Comparison of ENCODE assay signal across 21 cellular contexts in the genomic region with DNA sequence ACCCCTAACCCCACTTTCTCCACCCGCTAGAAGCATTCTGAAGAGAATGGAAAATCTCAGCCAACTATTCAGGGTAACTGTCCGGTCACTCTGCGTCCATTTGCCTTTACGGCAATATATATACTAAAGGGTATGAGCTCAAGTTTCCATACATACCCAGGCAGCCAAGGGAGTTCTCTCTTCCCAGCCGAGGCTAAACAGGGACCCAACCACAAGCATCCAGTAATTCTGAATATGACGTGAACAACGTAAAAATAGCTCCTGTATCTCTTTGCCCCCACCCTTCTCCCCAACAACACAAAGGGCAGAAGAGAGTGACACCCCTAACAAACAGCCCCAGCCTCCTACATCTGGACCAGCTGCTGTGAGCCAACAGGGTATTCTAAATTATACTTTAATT.
DNase-seq lines count a peak whose midpoint lies in the region; ATAC-seq and TF ChIP-seq lines count a peak whose summit lies in the region.
"Had no signal": no experiment of that assay in that cellular context is flagged by ENCODE, and none has a peak within 500 bp of the region (broad histone marks: within the 10 kb centered on the region; RNA-seq: fewer than 3 reads in every experiment).

No MANE protein-coding gene starts in this region.

- H3K9me3 ChIP-seq in CD4-positive, alpha-beta T cell (ENCODE audit: control insufficient read depth, low read length) = no peaks in the 10 kb centered on the region
- H3K9me3 ChIP-seq in IMR-90 (ENCODE audit: control insufficient read depth, insufficient read depth, low read length) (no peaks in the 10 kb centered on the region), gastroesophageal sphincter (no peaks in the 10 kb centered on the region)
- H3K9me3 ChIP-seq: tibial artery had no signal

- peak overlapping the region; percentile 31 for H3K4ac ChIP-seq in IMR-90 (ENCODE audit: low read depth, low read length)

- H4K91ac ChIP-seq in IMR-90 (ENCODE audit: insufficient read depth, low read depth, low read length) = peak overlapping the region; percentile 41; the same call in 1 of the 2 replicates

- BruUV-seq in IMR-90 (replicated peaks; lab: Mats Ljungman, UMichigan) = no TSS peak

- peaks cover 63% of the 10 kb centered on the region for H3K4me1 Mint-ChIP-seq in CD4-positive, alpha-beta T cell (ENCODE audit: low read depth)
- H3K4me1 Mint-ChIP-seq in central memory CD8-positive, alpha-beta T cell = peaks cover 46% of the 10 kb centered on the region
- peaks cover 90% of the 10 kb centered on the region for H3K4me1 Mint-ChIP-seq in nephron

- no peaks in the 10 kb centered on the region for H3K27me3 ChIP-seq in CD4-positive, alpha-beta T cell (ENCODE audit: control insufficient read depth, insufficient read depth, low read length)
- no peaks in the 10 kb centered on the region for H3K27me3 ChIP-seq in IMR-90 (ENCODE audit: control insufficient read depth, insufficient read depth, low read length)
- no peaks in the 10 kb centered on the region for H3K27me3 ChIP-seq in gastroesophageal sphincter
- H3K27me3 ChIP-seq: brain microvascular endothelial cell, tibial artery had no signal

- H3K4me1 ChIP-seq in IMR-90 (ENCODE audit: control insufficient read depth, insufficient read depth, low read length) (peaks cover 29% of the 10 kb centered on the region), gastroesophageal sphincter (peaks cover 0 to 92% (median 34%) of the 10 kb centered on the region in 3 donors)

- no peak overlapping the region; the same call in 1 of the 2 replicates for H2AK5ac ChIP-seq in IMR-90 (ENCODE audit: low read depth, low read length)

- H3K36me3 ChIP-seq in IMR-90 (ENCODE audit: control insufficient read depth, insufficient read depth, low read length) = peaks cover 2% of the 10 kb centered on the region; the same call in 1 of the 2 replicates
- no peaks in the 10 kb centered on the region for H3K36me3 ChIP-seq in gastroesophageal sphincter
- H3K36me3 ChIP-seq: brain microvascular endothelial cell, tibial artery had no signal

- peak overlapping the region; percentile 3 to 71; a peak in 3 of 4 replicates for H4K8ac ChIP-seq in IMR-90 (ENCODE audit: low read depth in 2 of 2, low read length in 2 of 2)

- H2BK120ac ChIP-seq in IMR-90 (ENCODE audit: low read depth, low read length) = peak overlapping the region; percentile 39; the same call in 1 of the 2 replicates

- no peak for TF ChIP-seq CTCF in CD4-positive, alpha-beta T cell (IDR thresholded peaks at IDR 0.05)
- TF ChIP-seq CTCF in IMR-90 (conservative IDR thresholded peaks at IDR 0.05; ENCODE audit: low read depth, low read length) (no peak), nephron (IDR thresholded peaks at IDR 0.05; ENCODE audit: unreplicated experiment in 3 of 3) (no peak), lower leg skin (IDR thresholded peaks at IDR 0.05) (no peak), gastroesophageal sphincter (IDR thresholded peaks at IDR 0.05) (no peak)

- H4K20me1 ChIP-seq in IMR-90 (ENCODE audit: insufficient read depth, low read length) = peaks cover 9% of the 10 kb centered on the region; the same call in 1 of the 2 replicates

- no peak overlapping the region for H2AFZ ChIP-seq in IMR-90 (replicated peaks; ENCODE audit: low read length, poor library complexity)

- in situ Hi-C loops in IMR-90 (cut with MboI; ENCODE audit: low sequenced_read_pairs) = no loop called here

- TF ChIP-seq EP300 in gastroesophageal sphincter (IDR thresholded peaks at IDR 0.05) = no peak

- H3K23ac ChIP-seq in IMR-90 (ENCODE audit: low read depth, low read length) = peak overlapping the region; percentile 19; the same call in 1 of the 2 replicates

- H3K36me3 Mint-ChIP-seq in CD4-positive, alpha-beta T cell (ENCODE audit: low read depth) = peaks cover 5% of the 10 kb centered on the region
- peaks cover 3% of the 10 kb centered on the region for H3K36me3 Mint-ChIP-seq in central memory CD8-positive, alpha-beta T cell (ENCODE audit: insufficient read depth)
- H3K36me3 Mint-ChIP-seq in nephron (ENCODE audit: low read depth) = peaks cover 26% of the 10 kb centered on the region
- H3K36me3 Mint-ChIP-seq: activated CD4-positive, alpha-beta memory T cell treated with anti-CD3 and anti-CD28 coated beads for 36 hours had no signal

- H3K14ac ChIP-seq in IMR-90 (replicated peaks; ENCODE audit: low read depth, low read length) = peak overlapping the region; percentile 22; the same call in 1 of the 2 replicates

- TF ChIP-seq POLR2A in IMR-90 (IDR thresholded peaks at IDR 0.05; ENCODE audit: low read depth, low read length) (no peak), lower leg skin (IDR thresholded peaks at IDR 0.05) (no peak), gastroesophageal sphincter (IDR thresholded peaks at IDR 0.05) (no peak)

- no peaks in the 10 kb centered on the region for H3K9me3 Mint-ChIP-seq in CD4-positive, alpha-beta T cell
- no peaks in the 10 kb centered on the region for H3K9me3 Mint-ChIP-seq in central memory CD8-positive, alpha-beta T cell
- H3K9me3 Mint-ChIP-seq in nephron = no peaks in the 10 kb centered on the region
- H3K9me3 Mint-ChIP-seq: activated CD4-positive, alpha-beta memory T cell treated with anti-CD3 and anti-CD28 coated beads for 36 hours; activated naive CD4-positive, alpha-beta T cell treated with anti-CD3 and anti-CD28 coated beads, Interleukin-2, amount 50 U/mL, for 72 hours had no signal

- peaks cover 40 to 64% of the 10 kb centered on the region in 2 experiments for H3K79me1 ChIP-seq in IMR-90 (ENCODE audit: low read depth in 1 of 2, low read length in 2 of 2)

- dilution Hi-C loops in IMR-90 (cut with HindIII; ENCODE audit: low sequenced_read_pairs, unreplicated experiment) = no loop called here

- no peak overlapping the region for H3K56ac ChIP-seq in IMR-90 (ENCODE audit: extremely low read depth, insufficient read depth, low read length)

- H3K9ac ChIP-seq in IMR-90 (ENCODE audit: low read depth, low read length) = no peak overlapping the region

- no peak overlapping the region for H2AK9ac ChIP-seq in IMR-90 (replicated peaks; ENCODE audit: low read depth, low read length, poor library complexity)

- 0 out of 3 replicates have a peak overlapping the region, but pooled peaks have one; percentile 17 for H2BK15ac ChIP-seq in IMR-90 (ENCODE audit: low read depth, low read length)

- H2BK20ac ChIP-seq in IMR-90 (ENCODE audit: low read depth, low read length) = 0 out of 2 replicates have a peak overlapping the region, but pooled peaks have one; percentile 10

- CTCF ChIA-PET in CD4-positive, alpha-beta T cell (lab: Charles Lee) = no interaction called here
- CTCF ChIA-PET in IMR-90 (lab: Yijun Ruan, JAX) = no interaction called here

- DNase-seq in CD4-positive, alpha-beta T cell = no peak
- peak; percentile 22 for DNase-seq in IMR-90
- DNase-seq in central memory CD8-positive, alpha-beta T cell (ENCODE audit: low spot score in 2 of 2) = no peak
- DNase-seq in RPMI8226 = no peak
- no peak for DNase-seq in lower leg skin (ENCODE audit: low spot score in 2 of 2)
- DNase-seq: activated CD4-positive, alpha-beta memory T cell treated with anti-CD3 and anti-CD28 coated beads for 36 hours; brain microvascular endothelial cell; COR-L47; DND-41; hippocampal formation; islet precursor cell; mammary epithelial cell; MM.1S; NCI-H1436 treated with DMSO at 0.1 percent for 48 hours; SHP77; stimulated activated CD4-positive, alpha-beta T cell treated with anti-CD3 and anti-CD28 coated beads, Interleukin-1b, Interleukin-23, amount 100 ng/mL, for 48 hours; tibial artery had no signal

- intact Hi-C loops in CD4-positive, alpha-beta T cell (cut with DNase I, micrococcal nuclease) = loop anchor here in 1 of 2 experiments (5.0 kb wide), 1 partner anchor 41 kb away; no protein-coding TSS in a partner anchor
- intact Hi-C loops in IMR-90 (cut with micrococcal nuclease) (no loop called here), lower leg skin (cut with DNase I; ENCODE audit: low total_unique reads) (no loop called here)

- peak overlapping the region; percentile 63 for H3K27ac Mint-ChIP-seq in CD4-positive, alpha-beta T cell
- peak overlapping the region; percentile 6 for H3K27ac Mint-ChIP-seq in central memory CD8-positive, alpha-beta T cell (ENCODE audit: low read depth)
- peak overlapping the region; percentile 72 to 94 (median 87) for H3K27ac Mint-ChIP-seq in nephron
- H3K27ac Mint-ChIP-seq: activated CD4-positive, alpha-beta memory T cell treated with anti-CD3 and anti-CD28 coated beads for 36 hours had no signal

- H3K27ac ChIP-seq in CD4-positive, alpha-beta T cell (ENCODE audit: low read depth, low read length) = no peak overlapping the region
- peak overlapping the region; percentile 1; the same call in 1 of the 2 replicates for H3K27ac ChIP-seq in IMR-90 (ENCODE audit: insufficient read depth, low read length)
- H3K27ac ChIP-seq in gastroesophageal sphincter = no peak overlapping the region
- H3K27ac ChIP-seq: brain microvascular endothelial cell, coronary artery, tibial artery had no signal

- H3K4me2 ChIP-seq in IMR-90 (ENCODE audit: low read depth, low read length) = no peak overlapping the region

- no peak overlapping the region; the same call in 1 of the 2 replicates for H3K18ac ChIP-seq in IMR-90 (ENCODE audit: low read depth, low read length)

- POLR2A ChIA-PET in CD4-positive, alpha-beta T cell (lab: Charles Lee) = no interaction called here
- POLR2A ChIA-PET in IMR-90 (lab: Charles Lee; ENCODE audit: unreplicated experiment) = no interaction called here

- 30% methylated on average over 2 of the region's 7 CpGs; no CpG with 5 or more reads in 1 of the 2 experiments for WGBS in IMR-90 (ENCODE audit: extremely low coverage in 2 of 2, insufficient read length in 1 of 2), 2 experiments
- 84 to 87% methylated on average over 7 of the region's 7 CpGs for WGBS in lower leg skin, 2 donors
- 77 to 81% methylated on average over 6 to 7 of the region's 7 CpGs for WGBS in gastroesophageal sphincter (ENCODE audit: low coverage in 1 of 2), 2 donors

- H3K4me3 ChIP-seq in IMR-90 (ENCODE audit: insufficient read depth, low read depth, low read length) (no peak overlapping the region), lower leg skin (ENCODE audit: low read depth, poor library complexity, severe bottlenecking) (no peak overlapping the region), gastroesophageal sphincter (no peak overlapping the region)
- H3K4me3 ChIP-seq: coronary artery, tibial artery had no signal

- H3K27me3 Mint-ChIP-seq in CD4-positive, alpha-beta T cell = no peaks in the 10 kb centered on the region
- no peaks in the 10 kb centered on the region for H3K27me3 Mint-ChIP-seq in central memory CD8-positive, alpha-beta T cell
- H3K27me3 Mint-ChIP-seq in nephron (ENCODE audit: low read depth) = no peaks in the 10 kb centered on the region
- H3K27me3 Mint-ChIP-seq: activated CD4-positive, alpha-beta memory T cell treated with anti-CD3 and anti-CD28 coated beads for 36 hours had no signal

- H3K4me3 Mint-ChIP-seq in CD4-positive, alpha-beta T cell = no peak overlapping the region
- H3K4me3 Mint-ChIP-seq in central memory CD8-positive, alpha-beta T cell = no peak overlapping the region
- peak overlapping the region in 1 of 3 experiments; percentile 43 for H3K4me3 Mint-ChIP-seq in nephron
- H3K4me3 Mint-ChIP-seq: activated CD4-positive, alpha-beta memory T cell treated with anti-CD3 and anti-CD28 coated beads for 36 hours had no signal

- TF ChIP-seq RAD21 in IMR-90 (IDR thresholded peaks at IDR 0.05; ENCODE audit: low read length) = no peak

- 0 out of 2 replicates have a peak overlapping the region, but pooled peaks have one; percentile 95 for H4K5ac ChIP-seq in IMR-90 (ENCODE audit: low read depth, low read length)

- ATAC-seq in CD4-positive, alpha-beta T cell (ENCODE audit: poor library complexity) = no peak
- ATAC-seq in IMR-90 (ENCODE audit: low read depth) (no peak), gastroesophageal sphincter (no peak)
- ATAC-seq in central memory CD8-positive, alpha-beta T cell (replicated peaks; ENCODE audit: extremely low read depth, poor library complexity, severe bottlenecking) = no peak
- ATAC-seq: activated naive CD4-positive, alpha-beta T cell treated with anti-CD3 and anti-CD28 coated beads, Interleukin-2, amount 50 U/mL, for 72 hours had no signal

- H3K9me1 ChIP-seq in IMR-90 (ENCODE audit: insufficient read depth, low read length) = peaks cover 23% of the 10 kb centered on the region

- H2BK5ac ChIP-seq in IMR-90 (ENCODE audit: low read depth, low read length, poor library complexity, severe bottlenecking) = peak overlapping the region; percentile 44

Comparison
In these comparisons a context has a peak if more than half of its experiments do, and no peak if none do; other contexts are left out.
1. H3K27ac Mint-ChIP-seq: peak in every context shown above with its lines; median percentile 87 in nephron; 63 in CD4-positive, alpha-beta T cell; 6 in central memory CD8-positive, alpha-beta T cell.